In genomic region chr19:55672418-55672817, GRCh38 we compare ENCODE assay signal across 16 cellular contexts. TPM values are rescaled to one million over a fixed set of nuclear protein-coding genes. Genes with fewer than 3 reads are reported as not detected.
DNase-seq lines count a peak whose midpoint lies in the region; ATAC-seq and TF ChIP-seq lines count a peak whose summit lies in the region.
"Had no signal": no experiment of that assay in that cellular context is flagged by ENCODE, and none has a peak within 500 bp of the region (broad histone marks: within the 10 kb centered on the region; RNA-seq: fewer than 3 reads in every experiment).

No MANE protein-coding gene starts in this region.

- TF ChIP-seq CTCF in natural killer cell (IDR thresholded peaks at IDR 0.05) (no peak), fibroblast of the aortic adventitia (IDR thresholded peaks at IDR 0.05; ENCODE audit: insufficient read depth, low read length) (no peak), type B pancreatic cell (conservative IDR thresholded peaks at IDR 0.05) (no peak)

- no peak overlapping the region for H3K4me3 ChIP-seq in fibroblast of the aortic adventitia (ENCODE audit: low read depth, low read length)
- H3K4me3 ChIP-seq: MG63, prostate gland had no signal

- no peaks in the 10 kb centered on the region for H3K27me3 Mint-ChIP-seq in natural killer cell (ENCODE audit: low read depth in 2 of 2)
- H3K27me3 Mint-ChIP-seq in natural killer cell treated with Interleukin-12 subunit alpha and Interleukin-12 subunit beta and Interleukin-15 and Interleukin-18, amount 100 ng/mL, for 72 hours, result no peaks in the 10 kb centered on the region
- H3K27me3 Mint-ChIP-seq in type B pancreatic cell, result no peaks in the 10 kb centered on the region

- H3K9me3 Mint-ChIP-seq in natural killer cell (no peaks in the 10 kb centered on the region), type B pancreatic cell (no peaks in the 10 kb centered on the region)
- no peaks in the 10 kb centered on the region for H3K9me3 Mint-ChIP-seq in natural killer cell treated with Interleukin-12 subunit alpha and Interleukin-12 subunit beta and Interleukin-15 and Interleukin-18, amount 100 ng/mL, for 72 hours
- H3K9me3 Mint-ChIP-seq: T-helper 2 cell treated with Interferon-gamma antibody and Interleukin-4, amounts not matched to agents 5 μg/mL and 100 μg/mL, for 36 hours had no signal

- ATAC-seq in natural killer cell, result no peak
- no peak for ATAC-seq in natural killer cell treated with Interleukin-12 subunit alpha and Interleukin-12 subunit beta and Interleukin-15 and Interleukin-18, amount 100 ng/mL, for 72 hours
- ATAC-seq: foreskin keratinocyte had no signal

- H3K4me3 Mint-ChIP-seq in natural killer cell (no peak overlapping the region), type B pancreatic cell (peak overlapping the region; percentile 57)
- H3K4me3 Mint-ChIP-seq in natural killer cell treated with Interleukin-12 subunit alpha and Interleukin-12 subunit beta and Interleukin-15 and Interleukin-18, amount 100 ng/mL, for 72 hours, result no peak overlapping the region
- H3K4me3 Mint-ChIP-seq: T-helper 2 cell treated with Interferon-gamma antibody and Interleukin-4, amounts not matched to agents 5 μg/mL and 100 μg/mL, for 36 hours had no signal

- H3K36me3 Mint-ChIP-seq in natural killer cell, result no peaks in the 10 kb centered on the region
- H3K36me3 Mint-ChIP-seq in natural killer cell treated with Interleukin-12 subunit alpha and Interleukin-12 subunit beta and Interleukin-15 and Interleukin-18, amount 100 ng/mL, for 72 hours, result peaks cover 18% of the 10 kb centered on the region
- peaks cover 4% of the 10 kb centered on the region for H3K36me3 Mint-ChIP-seq in type B pancreatic cell

- peaks cover 38 to 45% of the 10 kb centered on the region in 2 donors for H3K4me1 Mint-ChIP-seq in natural killer cell
- peaks cover 40 to 44% of the 10 kb centered on the region in 2 donors for H3K4me1 Mint-ChIP-seq in natural killer cell treated with Interleukin-12 subunit alpha and Interleukin-12 subunit beta and Interleukin-15 and Interleukin-18, amount 100 ng/mL, for 72 hours (ENCODE audit: low read depth in 2 of 2)
- H3K4me1 Mint-ChIP-seq in type B pancreatic cell (ENCODE audit: unreplicated experiment), result peaks cover 17% of the 10 kb centered on the region

- intact Hi-C loops in natural killer cell (cut with micrococcal nuclease), result no loop called here

- no peak for DNase-seq in natural killer cell
- DNase-seq in natural killer cell treated with Interleukin-12 subunit alpha and Interleukin-12 subunit beta and Interleukin-15 and Interleukin-18, amount 100 ng/mL, for 72 hours (ENCODE audit: low spot score), result no peak
- peak; percentile 71 for DNase-seq in OCI-M2 (lab: John Stamatoyannopoulos, UW; ENCODE audit: unreplicated experiment)
- DNase-seq in fibroblast of the aortic adventitia (ENCODE audit: low read depth), result peak; percentile 42
- DNase-seq in type B pancreatic cell (ENCODE audit: extremely low spot score, unreplicated experiment), result no peak
- no peak for DNase-seq in islet precursor cell
- no peak for DNase-seq in SW480 (ENCODE audit: low spot score)
- DNase-seq in RKO (ENCODE audit: low spot score), result no peak
- DNase-seq: activated CD4-positive, alpha-beta T cell treated with anti-CD3 and anti-CD28 coated beads, Interleukin-2, amount 50 U/mL, for 4 hours; activated effector memory CD4-positive, alpha-beta T cell treated with Interleukin-2 at 50 U/mL for 16 hours; effector memory CD4-positive, alpha-beta T cell; foreskin keratinocyte; MG63; NCI-H2081 had no signal

- H3K27ac Mint-ChIP-seq in natural killer cell (peak overlapping the region; percentile 27 to 77), type B pancreatic cell (no peak overlapping the region)
- H3K27ac Mint-ChIP-seq in natural killer cell treated with Interleukin-12 subunit alpha and Interleukin-12 subunit beta and Interleukin-15 and Interleukin-18, amount 100 ng/mL, for 72 hours, result no peak overlapping the region

RNA-seq across cellular contexts. Expression of gene EPN1, which starts 2.6 kb away (rescaled TPM):
- total RNA-seq in natural killer cell (10 to 100 TPM; 47.6 to 56.4 (median 51.8) TPM), fibroblast of the aortic adventitia (ENCODE audit: low replicate concordance) (60.6 and 73.8 TPM in 2 replicates), type B pancreatic cell (ENCODE audit: low replicate concordance) (121 and 127 TPM in 2 replicates)
- total RNA-seq in natural killer cell treated with Interleukin-12 subunit alpha and Interleukin-12 subunit beta and Interleukin-15 and Interleukin-18, amount 100 ng/mL, for 72 hours, result 10 to 100 TPM; 40.7 to 63.9 TPM

RNA-seq across cellular contexts. Expression of gene U2AF2, which starts 17.6 kb away (rescaled TPM):
- total RNA-seq in natural killer cell (100 to 1,000 TPM; 304 to 322 (median 321) TPM), fibroblast of the aortic adventitia (ENCODE audit: low replicate concordance) (69.5 and 71.4 TPM in 2 replicates), type B pancreatic cell (ENCODE audit: low replicate concordance) (170 and 232 TPM in 2 replicates)
- total RNA-seq in natural killer cell treated with Interleukin-12 subunit alpha and Interleukin-12 subunit beta and Interleukin-15 and Interleukin-18, amount 100 ng/mL, for 72 hours, result 100 to 1,000 TPM; 266 to 434 TPM

RNA-seq across cellular contexts. Expression of gene CCDC106, which starts 24.4 kb away (rescaled TPM):
- total RNA-seq in natural killer cell (1 to 10 TPM; 2.0 to 3.2 (median 3.2) TPM), fibroblast of the aortic adventitia (ENCODE audit: low replicate concordance) (8.5 and 16.0 TPM in 2 replicates), type B pancreatic cell (ENCODE audit: low replicate concordance) (16.1 and 18.1 TPM in 2 replicates)
- 1 to 10 TPM; 1.9 to 3.3 TPM for total RNA-seq in natural killer cell treated with Interleukin-12 subunit alpha and Interleukin-12 subunit beta and Interleukin-15 and Interleukin-18, amount 100 ng/mL, for 72 hours

RNA-seq across cellular contexts. Expression of gene ZNF581, which starts 29.0 kb away (rescaled TPM):
- total RNA-seq in natural killer cell (10 to 100 TPM; 15.4 to 21.9 (median 19.0) TPM), fibroblast of the aortic adventitia (ENCODE audit: low replicate concordance) (13.9 and 41.5 TPM in 2 replicates), type B pancreatic cell (ENCODE audit: low replicate concordance) (41.3 and 43.1 TPM in 2 replicates)
- total RNA-seq in natural killer cell treated with Interleukin-12 subunit alpha and Interleukin-12 subunit beta and Interleukin-15 and Interleukin-18, amount 100 ng/mL, for 72 hours, result 10 to 100 TPM; 15.1 to 27.6 TPM

RNA-seq across cellular contexts. Expression of gene ZNF580, which starts 31.6 kb away (rescaled TPM):
- total RNA-seq in natural killer cell, result 10 to 100 TPM; 38.0 to 46.0 (median 40.0) TPM
- 10 to 100 TPM; 35.7 to 39.5 TPM for total RNA-seq in natural killer cell treated with Interleukin-12 subunit alpha and Interleukin-12 subunit beta and Interleukin-15 and Interleukin-18, amount 100 ng/mL, for 72 hours
- 6.3 and 10.0 TPM in 2 replicates for total RNA-seq in fibroblast of the aortic adventitia (ENCODE audit: low replicate concordance)
- 28.5 and 37.4 TPM in 2 replicates for total RNA-seq in type B pancreatic cell (ENCODE audit: low replicate concordance)

Comparison
In these comparisons a context has a peak if more than half of its experiments do, and no peak if none do; other contexts are left out.
1. H3K27ac Mint-ChIP-seq: peak in natural killer cell (2 of 2); none in natural killer cell treated with Interleukin-12 subunit alpha and Interleukin-12 subunit beta and Interleukin-15 and Interleukin-18, amount 100 ng/mL, for 72 hours (0 of 2) and type B pancreatic cell (single experiment).
2. DNase-seq: peak in OCI-M2 (single experiment) and fibroblast of the aortic adventitia (single experiment); none in natural killer cell (single experiment), natural killer cell treated with Interleukin-12 subunit alpha and Interleukin-12 subunit beta and Interleukin-15 and Interleukin-18, amount 100 ng/mL, for 72 hours (single experiment), type B pancreatic cell (single experiment), islet precursor cell (single experiment), SW480 (single experiment) and RKO (single experiment).